In genomic region chr11:82802710-82803109, GRCh38 we compare ENCODE assay signal across 21 cellular contexts.
DNase-seq lines count a peak whose midpoint lies in the region; ATAC-seq, FAIRE-seq and TF ChIP-seq lines count a peak whose summit lies in the region.
"Had no signal": no experiment of that assay in that cellular context is flagged by ENCODE, and none has a peak within 500 bp of the region (broad histone marks: within the 10 kb centered on the region; RNA-seq: fewer than 3 reads in every experiment).

No MANE protein-coding gene starts in this region.

- H3K9me3 ChIP-seq in neuronal stem cell (replicated peaks in 1 of 2; ENCODE audit: control insufficient read depth in 2 of 2, insufficient read depth in 1 of 2, low read depth in 1 of 2, low read length in 2 of 2) (peaks cover 0 to 2% of the 10 kb centered on the region in 2 donors), BE2C (no peaks in the 10 kb centered on the region)
- H3K9me3 ChIP-seq: A549 had no signal

- H3K4me2 ChIP-seq in neuronal stem cell (ENCODE audit: insufficient read depth, low read length, poor library complexity, severe bottlenecking), result no peak overlapping the region
- H3K4me2 ChIP-seq: A549 had no signal

- H2BK15ac ChIP-seq in neuronal stem cell (ENCODE audit: low read length), result peak overlapping the region; percentile 39

- ATAC-seq in HG03354 (IDR thresholded peaks at IDR 0.05; ENCODE audit: poor library complexity, severe bottlenecking, unreplicated experiment), result no peak
- ATAC-seq: A549, HCT116 had no signal

- H4K91ac ChIP-seq in neuronal stem cell (ENCODE audit: low read depth, low read length, poor library complexity), result no peak overlapping the region

- H3K4me1 Mint-ChIP-seq in brain, result peaks cover 15% of the 10 kb centered on the region
- H3K4me1 Mint-ChIP-seq: B cell; CD4-positive, CD25-positive, alpha-beta regulatory T cell; CD8-positive, alpha-beta memory T cell had no signal

- no peaks in the 10 kb centered on the region for H3K79me1 ChIP-seq in neuronal stem cell (ENCODE audit: low read depth, low read length)

- no peak overlapping the region for H2AFZ ChIP-seq in neuronal stem cell (ENCODE audit: low read length)

- no peak overlapping the region for H4K8ac ChIP-seq in neuronal stem cell (ENCODE audit: low read depth, low read length)

- no peaks in the 10 kb centered on the region for H3K36me3 Mint-ChIP-seq in brain
- H3K36me3 Mint-ChIP-seq: CD4-positive, CD25-positive, alpha-beta regulatory T cell; CD8-positive, alpha-beta memory T cell had no signal

- H3K4me3 Mint-ChIP-seq in brain, result no peak overlapping the region
- H3K4me3 Mint-ChIP-seq: B cell; CD4-positive, CD25-positive, alpha-beta regulatory T cell; CD8-positive, alpha-beta memory T cell; HFFc6 had no signal

- H3K27ac ChIP-seq in neuronal stem cell (replicated peaks; ENCODE audit: low read length), result no peak overlapping the region
- H3K27ac ChIP-seq: 22Rv1, A549 had no signal

- H2BK5ac ChIP-seq in neuronal stem cell (ENCODE audit: low read length), result peak overlapping the region; percentile 10

- no peak overlapping the region for H3K23ac ChIP-seq in neuronal stem cell (ENCODE audit: low read depth, low read length, poor library complexity)

- H2BK120ac ChIP-seq in neuronal stem cell (ENCODE audit: low read depth, low read length), result no peak overlapping the region

- no peak overlapping the region for H2BK12ac ChIP-seq in neuronal stem cell (ENCODE audit: low read length)

- H3K27me3 ChIP-seq in neuronal stem cell (ENCODE audit: control insufficient read depth in 3 of 3, insufficient read depth in 3 of 3, low read depth in 1 of 3, low read length in 3 of 3) (peaks cover 0 to 11% (median 7%) of the 10 kb centered on the region in 3 experiments), BE2C (no peaks in the 10 kb centered on the region)

- H3K27ac Mint-ChIP-seq in brain, result peak overlapping the region; percentile 25 to 89 (median 70)
- H3K27ac Mint-ChIP-seq: B cell; CD4-positive, CD25-positive, alpha-beta regulatory T cell; CD8-positive, alpha-beta memory T cell; HFFc6 had no signal

- peak; percentile 6 for DNase-seq in ELF-1 (ENCODE audit: low read depth, low spot score)
- peak; percentile 93 for DNase-seq in RPMI8226
- no peak for DNase-seq in neuronal stem cell (ENCODE audit: low spot score)
- DNase-seq in D721Med (ENCODE audit: insufficient read length, low spot score), result no peak
- DNase-seq in BE2C, result no peak
- DNase-seq in NCI-H1694 (lab: John Stamatoyannopoulos, UW), result no peak
- DNase-seq: C1 segment of cervical spinal cord; CD4-positive, CD25-positive, alpha-beta regulatory T cell; CD8-positive, alpha-beta memory T cell; COR-L47; DMS79; GF-D8; GOT3; H7; HFFc6 had no signal

- H3K27me3 Mint-ChIP-seq in brain, result peaks cover 4% of the 10 kb centered on the region

- H2AK5ac ChIP-seq in neuronal stem cell (ENCODE audit: low read depth, low read length), result no peak overlapping the region

- H3K9me3 Mint-ChIP-seq in brain, result peaks cover 0 to 19% (median 7%) of the 10 kb centered on the region in 5 experiments
- H3K9me3 Mint-ChIP-seq: CD8-positive, alpha-beta memory T cell; HFFc6 had no signal

- H3K4me3 ChIP-seq in neuronal stem cell (ENCODE audit: low read length in 2 of 2) (no peak overlapping the region), BE2C (ENCODE audit: low read depth, low read length) (no peak overlapping the region)
- H3K4me3 ChIP-seq: A549 had no signal

- H3K4ac ChIP-seq in neuronal stem cell (ENCODE audit: low read length), result no peak overlapping the region

- no peak overlapping the region for H3K9ac ChIP-seq in neuronal stem cell (ENCODE audit: low read depth, low read length, poor library complexity)

- no peak overlapping the region for H3K18ac ChIP-seq in neuronal stem cell (ENCODE audit: low read length)

- H3K36me3 ChIP-seq in neuronal stem cell (replicated peaks in 1 of 2; ENCODE audit: control insufficient read depth in 2 of 2, insufficient read depth in 2 of 2, low read length in 2 of 2), result no peaks in the 10 kb centered on the region
- no peaks in the 10 kb centered on the region for H3K36me3 ChIP-seq in BE2C

- TF ChIP-seq CTCF in brain (conservative IDR thresholded peaks at IDR 0.05) (no peak), D721Med (IDR thresholded peaks at IDR 0.05; ENCODE audit: insufficient read depth, missing control alignments) (no peak), BE2C (IDR thresholded peaks at IDR 0.05; ENCODE audit: low read depth, low read length) (no peak)

- FAIRE-seq in D721Med (lab: Jason Lieb, UNC), result no peak
- FAIRE-seq: A549 had no signal

- no CpG with 5 or more reads among the region's 1 CpG for WGBS in neuronal stem cell (ENCODE audit: extremely low coverage in 2 of 2, insufficient read length in 2 of 2, insufficient replicate concordance in 1 of 2), 2 donors

- no peak overlapping the region for H3K14ac ChIP-seq in neuronal stem cell (ENCODE audit: low read length)

- peaks cover 2 to 9% of the 10 kb centered on the region in 2 donors for H3K4me1 ChIP-seq in neuronal stem cell (ENCODE audit: control insufficient read depth in 2 of 2, insufficient read depth in 1 of 2, low read depth in 1 of 2, low read length in 2 of 2)
- no peaks in the 10 kb centered on the region for H3K4me1 ChIP-seq in BE2C
- H3K4me1 ChIP-seq: A549 had no signal

Comparison
In these comparisons a context has a peak if more than half of its experiments do, and no peak if none do; other contexts are left out.
1. DNase-seq: peak in ELF-1 (single experiment) and RPMI8226 (single experiment); none in neuronal stem cell (single experiment), D721Med (single experiment), BE2C (single experiment) and NCI-H1694 (single experiment).